Comparison of ENCODE assay signal across 12 cellular contexts in genomic region chr12:124554429-124555029, GRCh38. TPM values are rescaled to one million over a fixed set of nuclear protein-coding genes. Genes with fewer than 3 reads are reported as not detected.
DNase-seq lines count a peak whose midpoint lies in the region; ATAC-seq lines count a peak whose summit lies in the region.
"Had no signal": no experiment of that assay in that cellular context is flagged by ENCODE, and none has a peak within 500 bp of the region (broad histone marks: within the 10 kb centered on the region; RNA-seq: fewer than 3 reads in every experiment).

No MANE protein-coding gene starts in this region.

- peak overlapping the region; percentile 36 for H3K27ac Mint-ChIP-seq in activated CD4-positive, alpha-beta T cell treated with anti-CD3 and anti-CD28 coated beads, Interleukin-2, amount 10 ng/mL, durations not matched to agents 7 days and 5 days
- H3K27ac Mint-ChIP-seq in T-helper 17 cell, result peak overlapping the region; percentile 45
- peak overlapping the region; percentile 44 for H3K27ac Mint-ChIP-seq in stimulated activated memory B cell treated with anti-CD40 and anti-IgM and Interleukin-4, amounts not matched to agents 10 μg/mL and 1 μg/mL and 100 μg/mL, for 72 hours

- no peaks in the 10 kb centered on the region for H3K9me3 ChIP-seq in T-helper 17 cell (ENCODE audit: control insufficient read depth, low read length, poor library complexity, severe bottlenecking)
- H3K9me3 ChIP-seq: Peyer's patch, tibial artery had no signal

- peaks cover 45% of the 10 kb centered on the region for H3K4me1 Mint-ChIP-seq in activated CD4-positive, alpha-beta T cell treated with anti-CD3 and anti-CD28 coated beads, Interleukin-2, amount 10 ng/mL, durations not matched to agents 7 days and 5 days
- peaks cover 43% of the 10 kb centered on the region for H3K4me1 Mint-ChIP-seq in T-helper 17 cell
- peaks cover 93% of the 10 kb centered on the region for H3K4me1 Mint-ChIP-seq in stimulated activated memory B cell treated with anti-CD40 and anti-IgM and Interleukin-4, amounts not matched to agents 10 μg/mL and 1 μg/mL and 100 μg/mL, for 72 hours

- no peak overlapping the region for H3K4me3 Mint-ChIP-seq in activated CD4-positive, alpha-beta T cell treated with anti-CD3 and anti-CD28 coated beads, Interleukin-2, amount 10 ng/mL, durations not matched to agents 7 days and 5 days
- peak overlapping the region; percentile 45 for H3K4me3 Mint-ChIP-seq in T-helper 17 cell
- no peak overlapping the region for H3K4me3 Mint-ChIP-seq in stimulated activated memory B cell treated with anti-CD40 and anti-IgM and Interleukin-4, amounts not matched to agents 10 μg/mL and 1 μg/mL and 100 μg/mL, for 72 hours

- CTCF ChIA-PET in activated CD4-positive, alpha-beta T cell treated with anti-CD3 and anti-CD28 coated beads, Interleukin-2, amount 10 ng/mL, durations not matched to agents 7 days and 5 days (lab: Charles Lee), result interaction anchor here (0.9 to 2.7 kb wide), 3 partner anchors 9 to 242 kb away, joined by 5 to 8 read pairs (median 6); no protein-coding TSS in a partner anchor

- no peaks in the 10 kb centered on the region for H3K27me3 Mint-ChIP-seq in activated CD4-positive, alpha-beta T cell treated with anti-CD3 and anti-CD28 coated beads, Interleukin-2, amount 10 ng/mL, durations not matched to agents 7 days and 5 days
- no peaks in the 10 kb centered on the region for H3K27me3 Mint-ChIP-seq in T-helper 17 cell
- no peaks in the 10 kb centered on the region for H3K27me3 Mint-ChIP-seq in stimulated activated memory B cell treated with anti-CD40 and anti-IgM and Interleukin-4, amounts not matched to agents 10 μg/mL and 1 μg/mL and 100 μg/mL, for 72 hours

- ATAC-seq in T-helper 17 cell (no peak), left ventricle myocardium superior (peak; percentile 72), GM18907 (IDR thresholded peaks at IDR 0.05; ENCODE audit: unreplicated experiment) (no peak), HG03342 (IDR thresholded peaks at IDR 0.05; ENCODE audit: unreplicated experiment) (no peak)
- ATAC-seq in stimulated activated memory B cell treated with anti-CD40 and anti-IgM and Interleukin-4, amounts not matched to agents 10 μg/mL and 1 μg/mL and 100 μg/mL, for 72 hours, result no peak

- H3K36me3 Mint-ChIP-seq in activated CD4-positive, alpha-beta T cell treated with anti-CD3 and anti-CD28 coated beads, Interleukin-2, amount 10 ng/mL, durations not matched to agents 7 days and 5 days (ENCODE audit: low read depth), result no peaks in the 10 kb centered on the region
- peaks cover 2% of the 10 kb centered on the region for H3K36me3 Mint-ChIP-seq in T-helper 17 cell (ENCODE audit: low read depth)
- peaks cover 5% of the 10 kb centered on the region for H3K36me3 Mint-ChIP-seq in stimulated activated memory B cell treated with anti-CD40 and anti-IgM and Interleukin-4, amounts not matched to agents 10 μg/mL and 1 μg/mL and 100 μg/mL, for 72 hours

- no peak for DNase-seq in activated CD4-positive, alpha-beta T cell treated with anti-CD3 and anti-CD28 coated beads, Interleukin-2, amount 10 ng/mL, durations not matched to agents 7 days and 5 days
- DNase-seq in activated CD4-positive, alpha-beta T cell treated with anti-CD3 and anti-CD28 coated beads for 4 hours, result no peak
- DNase-seq in T-helper 17 cell, result no peak
- peak; percentile 74 for DNase-seq in left ventricle myocardium superior
- DNase-seq in T-helper 1 cell, result no peak
- DNase-seq: brain microvascular endothelial cell, hypothalamus, tibial artery had no signal

- no peaks in the 10 kb centered on the region for H3K9me3 Mint-ChIP-seq in activated CD4-positive, alpha-beta T cell treated with anti-CD3 and anti-CD28 coated beads, Interleukin-2, amount 10 ng/mL, durations not matched to agents 7 days and 5 days
- no peaks in the 10 kb centered on the region for H3K9me3 Mint-ChIP-seq in stimulated activated memory B cell treated with anti-CD40 and anti-IgM and Interleukin-4, amounts not matched to agents 10 μg/mL and 1 μg/mL and 100 μg/mL, for 72 hours

- POLR2A ChIA-PET in activated CD4-positive, alpha-beta T cell treated with anti-CD3 and anti-CD28 coated beads, Interleukin-2, amount 10 ng/mL, durations not matched to agents 7 days and 5 days (lab: Charles Lee), result no interaction called here

- intact Hi-C loops in left ventricle myocardium superior (cut with micrococcal nuclease), result no loop called here

RNA-seq across cellular contexts. Expression of gene NCOR2, which starts 12.9 kb away (rescaled TPM):
- total RNA-seq in activated CD4-positive, alpha-beta T cell treated with anti-CD3 and anti-CD28 coated beads, Interleukin-2, amount 10 ng/mL, durations not matched to agents 7 days and 5 days, result 100 to 1,000 TPM in 1 of 2 experiments, 10 to 100 TPM in 1; 96.4 to 102 TPM
- total RNA-seq in T-helper 17 cell (100 to 1,000 TPM; 107 to 119 TPM), left ventricle myocardium superior (142 TPM)
